ENCODE assay signal across 8 cellular contexts in genomic region chr22:37018815-37019308, GRCh38. TPM values are rescaled to one million over a fixed set of nuclear protein-coding genes. Genes with fewer than 3 reads are reported as not detected.
DNase-seq lines count a peak whose midpoint lies in the region; ATAC-seq and TF ChIP-seq lines count a peak whose summit lies in the region.

No MANE protein-coding gene starts in this region.

- intact Hi-C loops in activated T-helper 1 cell treated with anti-CD3 and anti-CD28 coated beads, Interleukin-12 subunit alpha, Interleukin-12 subunit beta, Interleukin-2, Interleukin-4 antibody, amounts not matched to agents 30 ng/mL and 10 ng/mL and 1 ng/mL, durations not matched to agents 14 hours and 24 hours and 36 hours (cut with micrococcal nuclease): loop anchor here (1.0 kb wide), 1 partner anchor 41 kb away; no protein-coding TSS in a partner anchor
- intact Hi-C loops in head of caudate nucleus (cut with DNase I): no loop called here

- peak overlapping the region; percentile 73 for H3K27ac Mint-ChIP-seq in T-helper 1 cell treated with Interleukin-12 subunit alpha and Interleukin-12 subunit beta and Interleukin-4 antibody, amounts not matched to agents 30 μg/mL and 1 μg/mL, for 36 hours
- H3K27ac Mint-ChIP-seq in activated T-helper 1 cell treated with anti-CD3 and anti-CD28 coated beads, Interleukin-12 subunit alpha, Interleukin-12 subunit beta, Interleukin-2, Interleukin-4 antibody, amounts not matched to agents 30 ng/mL and 10 ng/mL and 1 ng/mL, durations not matched to agents 14 hours and 24 hours and 36 hours: peak overlapping the region; percentile 55

- peaks cover 6% of the 10 kb centered on the region for H3K27me3 Mint-ChIP-seq in T-helper 1 cell treated with Interleukin-12 subunit alpha and Interleukin-12 subunit beta and Interleukin-4 antibody, amounts not matched to agents 30 μg/mL and 1 μg/mL, for 36 hours (ENCODE audit: low read depth)
- no peaks in the 10 kb centered on the region for H3K27me3 Mint-ChIP-seq in activated T-helper 1 cell treated with anti-CD3 and anti-CD28 coated beads, Interleukin-12 subunit alpha, Interleukin-12 subunit beta, Interleukin-2, Interleukin-4 antibody, amounts not matched to agents 30 ng/mL and 10 ng/mL and 1 ng/mL, durations not matched to agents 14 hours and 24 hours and 36 hours (ENCODE audit: insufficient read depth)

- TF ChIP-seq CTCF in HL-60 (IDR thresholded peaks at IDR 0.05; ENCODE audit: insufficient read depth, low read length) (no peak), omental fat pad (IDR thresholded peaks at IDR 0.05) (no peak)

- peak overlapping the region; percentile 76 for H3K27ac ChIP-seq in HL-60 (replicated peaks)

- no peaks in the 10 kb centered on the region for H3K27me3 ChIP-seq in HL-60 (ENCODE audit: insufficient read depth, poor library complexity, severe bottlenecking)

- ATAC-seq in omental fat pad (ENCODE audit: low FRiP score) (peak; percentile 39), GM18519 (IDR thresholded peaks at IDR 0.05; ENCODE audit: low FRiP score, unreplicated experiment) (no peak), GM21786 (IDR thresholded peaks at IDR 0.05; ENCODE audit: unreplicated experiment) (no peak)

- H3K9me3 Mint-ChIP-seq in T-helper 1 cell treated with Interleukin-12 subunit alpha and Interleukin-12 subunit beta and Interleukin-4 antibody, amounts not matched to agents 30 μg/mL and 1 μg/mL, for 36 hours: no peaks in the 10 kb centered on the region
- H3K9me3 Mint-ChIP-seq in activated T-helper 1 cell treated with anti-CD3 and anti-CD28 coated beads, Interleukin-12 subunit alpha, Interleukin-12 subunit beta, Interleukin-2, Interleukin-4 antibody, amounts not matched to agents 30 ng/mL and 10 ng/mL and 1 ng/mL, durations not matched to agents 14 hours and 24 hours and 36 hours: no peaks in the 10 kb centered on the region

- H3K4me1 Mint-ChIP-seq in T-helper 1 cell treated with Interleukin-12 subunit alpha and Interleukin-12 subunit beta and Interleukin-4 antibody, amounts not matched to agents 30 μg/mL and 1 μg/mL, for 36 hours (ENCODE audit: low read depth): peaks cover 18% of the 10 kb centered on the region
- peaks cover 16% of the 10 kb centered on the region for H3K4me1 Mint-ChIP-seq in activated T-helper 1 cell treated with anti-CD3 and anti-CD28 coated beads, Interleukin-12 subunit alpha, Interleukin-12 subunit beta, Interleukin-2, Interleukin-4 antibody, amounts not matched to agents 30 ng/mL and 10 ng/mL and 1 ng/mL, durations not matched to agents 14 hours and 24 hours and 36 hours (ENCODE audit: low read depth)

- H3K4me3 ChIP-seq in HL-60 (replicated peaks; ENCODE audit: insufficient read depth, low read length): peak overlapping the region; percentile 90

- no peaks in the 10 kb centered on the region for H3K36me3 Mint-ChIP-seq in T-helper 1 cell treated with Interleukin-12 subunit alpha and Interleukin-12 subunit beta and Interleukin-4 antibody, amounts not matched to agents 30 μg/mL and 1 μg/mL, for 36 hours (ENCODE audit: low read depth)
- H3K36me3 Mint-ChIP-seq in activated T-helper 1 cell treated with anti-CD3 and anti-CD28 coated beads, Interleukin-12 subunit alpha, Interleukin-12 subunit beta, Interleukin-2, Interleukin-4 antibody, amounts not matched to agents 30 ng/mL and 10 ng/mL and 1 ng/mL, durations not matched to agents 14 hours and 24 hours and 36 hours (ENCODE audit: low read depth): peaks cover 2% of the 10 kb centered on the region

- peak overlapping the region; percentile 82 for H3K4me3 Mint-ChIP-seq in T-helper 1 cell treated with Interleukin-12 subunit alpha and Interleukin-12 subunit beta and Interleukin-4 antibody, amounts not matched to agents 30 μg/mL and 1 μg/mL, for 36 hours
- H3K4me3 Mint-ChIP-seq in activated T-helper 1 cell treated with anti-CD3 and anti-CD28 coated beads, Interleukin-12 subunit alpha, Interleukin-12 subunit beta, Interleukin-2, Interleukin-4 antibody, amounts not matched to agents 30 ng/mL and 10 ng/mL and 1 ng/mL, durations not matched to agents 14 hours and 24 hours and 36 hours: peak overlapping the region; percentile 87

- no peak for DNase-seq in T-helper 1 cell
- peak in 1 of 2 experiments; percentile 54 for DNase-seq in HL-60 (ENCODE audit: low read depth in 1 of 2, low spot score in 1 of 2)
- DNase-seq in activated T-helper 1 cell treated with anti-CD3 and anti-CD28 coated beads, Interleukin-12 subunit alpha, Interleukin-12 subunit beta, Interleukin-2, Interleukin-4 antibody, amounts not matched to agents 30 ng/mL and 10 ng/mL and 1 ng/mL, durations not matched to agents 14 hours and 24 hours and 36 hours (ENCODE audit: low spot score): no peak
- DNase-seq in head of caudate nucleus: peak in 41 of 42 donors; percentile 30 to 81 (median 61)
- peak; percentile 32 for DNase-seq in omental fat pad (ENCODE audit: low spot score)

RNA-seq across cellular contexts. Expression of gene TST, which starts 0.4 kb away (rescaled TPM):
- 6.9 and 8.2 TPM in 2 replicates for total RNA-seq in activated T-helper 1 cell treated with anti-CD3 and anti-CD28 coated beads, Interleukin-12 subunit alpha, Interleukin-12 subunit beta, Interleukin-2, Interleukin-4 antibody, amounts not matched to agents 30 ng/mL and 10 ng/mL and 1 ng/mL, durations not matched to agents 14 hours and 24 hours and 36 hours
- 100 to 1,000 TPM in 1 of 4 donors, 10 to 100 TPM in 3; 45.4 to 141 (median 78.0) TPM for total RNA-seq in omental fat pad

RNA-seq across cellular contexts. Expression of gene MPST, which starts 0.7 kb away (rescaled TPM):
- total RNA-seq in activated T-helper 1 cell treated with anti-CD3 and anti-CD28 coated beads, Interleukin-12 subunit alpha, Interleukin-12 subunit beta, Interleukin-2, Interleukin-4 antibody, amounts not matched to agents 30 ng/mL and 10 ng/mL and 1 ng/mL, durations not matched to agents 14 hours and 24 hours and 36 hours: 18.0 and 20.1 TPM in 2 replicates
- 100 to 1,000 TPM in 3 of 4 donors, 10 to 100 TPM in 1; 73.9 to 193 (median 145) TPM for total RNA-seq in omental fat pad

RNA-seq across cellular contexts. Expression of gene KCTD17, which starts 32.7 kb away (rescaled TPM):
- total RNA-seq in activated T-helper 1 cell treated with anti-CD3 and anti-CD28 coated beads, Interleukin-12 subunit alpha, Interleukin-12 subunit beta, Interleukin-2, Interleukin-4 antibody, amounts not matched to agents 30 ng/mL and 10 ng/mL and 1 ng/mL, durations not matched to agents 14 hours and 24 hours and 36 hours: 65.4 and 68.1 TPM in 2 replicates
- total RNA-seq in omental fat pad: 10 to 100 TPM in 1 of 4 donors, 1 to 10 TPM in 3; 6.2 to 17.3 (median 8.3) TPM

Comparison
In these comparisons a context has a peak if more than half of its experiments do, and no peak if none do; other contexts are left out.
1. DNase-seq: peak in head of caudate nucleus (41 of 42) and omental fat pad (single experiment); none in T-helper 1 cell (0 of 5) and activated T-helper 1 cell treated with anti-CD3 and anti-CD28 coated beads, Interleukin-12 subunit alpha, Interleukin-12 subunit beta, Interleukin-2, Interleukin-4 antibody, amounts not matched to agents 30 ng/mL and 10 ng/mL and 1 ng/mL, durations not matched to agents 14 hours and 24 hours and 36 hours (single experiment).